16 cellular contexts compared by ENCODE assay signal in the genomic region with DNA sequence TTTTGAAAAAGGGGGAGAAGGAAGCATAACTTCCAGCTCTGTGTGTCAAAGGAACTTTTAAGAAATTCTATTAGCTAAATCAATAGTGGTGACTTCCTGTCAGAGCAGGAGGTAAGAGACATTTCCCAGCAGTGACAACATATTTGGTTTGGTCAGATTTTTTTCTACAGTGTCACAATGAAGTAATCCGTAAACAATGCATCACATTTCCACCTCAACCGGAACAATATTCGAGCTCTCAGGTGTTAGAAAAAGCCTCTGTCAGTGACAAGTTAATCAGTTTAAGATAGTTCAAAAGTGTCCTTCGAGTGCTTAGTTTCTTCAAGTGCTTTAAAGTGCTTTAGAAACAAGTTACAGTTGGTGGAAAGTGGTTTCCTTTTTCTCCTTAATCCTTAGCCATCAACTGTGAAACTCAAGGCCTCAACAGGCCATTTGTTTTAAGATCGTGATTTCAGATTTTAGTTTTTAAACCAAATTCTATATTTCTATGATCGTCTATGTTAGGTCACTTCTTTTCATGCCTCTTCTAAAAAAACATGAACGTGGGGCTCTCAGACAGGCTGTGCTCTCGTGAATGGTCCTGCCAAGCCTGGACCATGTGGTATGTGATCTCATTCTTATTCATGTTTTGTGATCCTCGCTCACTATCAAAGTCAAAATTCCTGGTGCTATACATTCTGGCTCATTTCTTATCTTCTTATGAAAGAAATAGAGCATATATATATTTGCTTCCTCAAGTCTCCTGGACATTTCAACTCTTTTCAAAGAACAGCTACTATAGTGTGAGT.
DNase-seq lines count a peak whose midpoint lies in the region; ATAC-seq and TF ChIP-seq lines count a peak whose summit lies in the region.
"Had no signal": no experiment of that assay in that cellular context is flagged by ENCODE, and none has a peak within 500 bp of the region (broad histone marks: within the 10 kb centered on the region; RNA-seq: fewer than 3 reads in every experiment).

No MANE protein-coding gene starts in this region.

- peak overlapping the region; percentile 72 for H3K4me3 Mint-ChIP-seq in HFFc6
- H3K4me3 Mint-ChIP-seq: activated naive CD8-positive, alpha-beta T cell treated with anti-CD3 and anti-CD28 coated beads for 36 hours; B cell; immature natural killer cell; stimulated activated naive CD8-positive, alpha-beta T cell treated with anti-CD3 and anti-CD28 coated beads, Interleukin-15, Interleukin-2, amounts not matched to agents 100 ng/mL and 50 ng/mL, for 24 hours had no signal

- no peaks in the 10 kb centered on the region for H3K9me3 Mint-ChIP-seq in HFFc6

- H3K27me3 ChIP-seq in MM.1S (replicated peaks; ENCODE audit: insufficient read depth, low read length) (no peaks in the 10 kb centered on the region), dorsolateral prefrontal cortex (no peaks in the 10 kb centered on the region)
- H3K27me3 ChIP-seq: neutrophil had no signal

- in situ Hi-C loops in ACHN (cut with HindIII; ENCODE audit: low pct_ligation_motif_present, low pct_unique_long_range_greater_than_20kb, low sequenced_read_pairs): no loop called here

- H3K4me1 ChIP-seq in MM.1S (ENCODE audit: low read length): no peaks in the 10 kb centered on the region

- H3K79me2 ChIP-seq in MM.1S (ENCODE audit: low read length): no peaks in the 10 kb centered on the region

- H3K9me3 ChIP-seq in MM.1S (replicated peaks; ENCODE audit: insufficient read depth, low read length): no peaks in the 10 kb centered on the region
- H3K9me3 ChIP-seq: neutrophil had no signal

- H3K4me2 ChIP-seq in MM.1S (ENCODE audit: low read depth, low read length): no peak overlapping the region

- H3F3A ChIP-seq in MM.1S (ENCODE audit: insufficient read depth, low read length): no peaks in the 10 kb centered on the region

- H3K4me1 Mint-ChIP-seq in HFFc6 (ENCODE audit: low read depth): peaks cover 33% of the 10 kb centered on the region
- H3K4me1 Mint-ChIP-seq: activated naive CD8-positive, alpha-beta T cell treated with anti-CD3 and anti-CD28 coated beads for 36 hours; B cell had no signal

- peak overlapping the region; percentile 88 for H3K27ac Mint-ChIP-seq in HFFc6
- H3K27ac Mint-ChIP-seq: activated naive CD8-positive, alpha-beta T cell treated with anti-CD3 and anti-CD28 coated beads for 36 hours; B cell; immature natural killer cell; stimulated activated naive CD8-positive, alpha-beta T cell treated with anti-CD3 and anti-CD28 coated beads, Interleukin-15, Interleukin-2, amounts not matched to agents 100 ng/mL and 50 ng/mL, for 24 hours had no signal

- no peaks in the 10 kb centered on the region for H3K9me2 ChIP-seq in MM.1S (replicated peaks; ENCODE audit: insufficient read depth, low read length)

- H3K36me3 ChIP-seq in MM.1S (replicated peaks; ENCODE audit: insufficient read depth, low read length): no peaks in the 10 kb centered on the region
- H3K36me3 ChIP-seq: neutrophil had no signal

- intact Hi-C loops in dorsolateral prefrontal cortex (cut with DNase I): no loop called here

- DNase-seq in ACHN: peak; percentile 4
- peak; percentile 53 for DNase-seq in HFFc6
- peak; percentile 45 for DNase-seq in amniotic epithelial cell (ENCODE audit: low read depth)
- DNase-seq in kidney tubule cell (ENCODE audit: low spot score): peak; percentile 92
- no peak for DNase-seq in MM.1S
- DNase-seq in dorsolateral prefrontal cortex: no peak
- DNase-seq: activated CD8-positive, alpha-beta memory T cell treated with anti-CD3 and anti-CD28 coated beads for 24 hours; activated naive CD8-positive, alpha-beta T cell treated with anti-CD3 and anti-CD28 coated beads for 36 hours; immature natural killer cell; NCI-H510A treated with DMSO at 0.1 percent for 48 hours; stimulated activated CD4-positive, alpha-beta T cell treated with anti-CD3 and anti-CD28 coated beads, Interleukin-2, amount 100 ng/mL, for 48 hours had no signal

- H3K4me3 ChIP-seq in MM.1S (ENCODE audit: low read length) (no peak overlapping the region), dorsolateral prefrontal cortex (no peak overlapping the region)

- H3K27ac ChIP-seq in MM.1S (ENCODE audit: low read length): no peak overlapping the region
- H3K27ac ChIP-seq in dorsolateral prefrontal cortex: no peak overlapping the region
- H3K27ac ChIP-seq: neutrophil had no signal

- TF ChIP-seq CTCF in HFFc6 (IDR thresholded peaks at IDR 0.05) (no peak), MM.1S (IDR thresholded peaks at IDR 0.05; ENCODE audit: low read length) (no peak), dorsolateral prefrontal cortex (IDR thresholded peaks at IDR 0.05 in 54 of 56, conservative IDR thresholded peaks at IDR 0.05 in 2 of 56; ENCODE audit: low read depth in 1 of 56, partially characterized antibody in 56 of 56) (no peak)

- peaks cover 3% of the 10 kb centered on the region for H3K27me3 Mint-ChIP-seq in HFFc6 (ENCODE audit: insufficient read depth)
- H3K27me3 Mint-ChIP-seq: activated naive CD8-positive, alpha-beta T cell treated with anti-CD3 and anti-CD28 coated beads for 36 hours; B cell had no signal

- no peaks in the 10 kb centered on the region for H3K36me3 Mint-ChIP-seq in HFFc6 (ENCODE audit: low read depth)
- H3K36me3 Mint-ChIP-seq: activated naive CD8-positive, alpha-beta T cell treated with anti-CD3 and anti-CD28 coated beads for 36 hours had no signal

- ATAC-seq in GM19035 (IDR thresholded peaks at IDR 0.05; ENCODE audit: unreplicated experiment) (no peak), GM18861 (IDR thresholded peaks at IDR 0.05; ENCODE audit: unreplicated experiment) (no peak)

- H4K20me1 ChIP-seq in MM.1S (ENCODE audit: insufficient read depth, low read length): no peaks in the 10 kb centered on the region

- no peak overlapping the region for H2AFZ ChIP-seq in MM.1S (ENCODE audit: low read length)

- H3K9ac ChIP-seq in MM.1S (ENCODE audit: low read length): no peak overlapping the region

Comparison
In these comparisons a context has a peak if more than half of its experiments do, and no peak if none do; other contexts are left out.
1. DNase-seq: peak in ACHN (single experiment), HFFc6 (single experiment), amniotic epithelial cell (single experiment) and kidney tubule cell (single experiment); none in MM.1S (single experiment) and dorsolateral prefrontal cortex (0 of 10).